ENCODE assay signal across 23 cellular contexts in genomic region chr22:21564411-21564810, GRCh38. TPM values are rescaled to one million over a fixed set of nuclear protein-coding genes. Genes with fewer than 3 reads are reported as not detected.
DNase-seq lines count a peak whose midpoint lies in the region; ATAC-seq and TF ChIP-seq lines count a peak whose summit lies in the region.
"Had no signal": no experiment of that assay in that cellular context is flagged by ENCODE, and none has a peak within 500 bp of the region (broad histone marks: within the 10 kb centered on the region; RNA-seq: fewer than 3 reads in every experiment).

No MANE protein-coding gene starts in this region.

- peaks cover 2% of the 10 kb centered on the region for H3K4me1 Mint-ChIP-seq in endodermal cell

- H3K9ac ChIP-seq in endodermal cell (ENCODE audit: extremely low read depth, low read length, poor library complexity, severe bottlenecking) (no peak overlapping the region), PC-3 (ENCODE audit: low read length) (no peak overlapping the region)

- peaks cover 6% of the 10 kb centered on the region for H4K20me1 ChIP-seq in PC-3 (ENCODE audit: low read length)

- H3K36me3 ChIP-seq in H7 (replicated peaks; ENCODE audit: control insufficient read depth, insufficient read depth, low read length) (no peaks in the 10 kb centered on the region), endodermal cell (ENCODE audit: control insufficient read depth, insufficient read depth, low read length) (no peaks in the 10 kb centered on the region), PC-3 (ENCODE audit: low read depth, low read length) (no peaks in the 10 kb centered on the region)

- no peaks in the 10 kb centered on the region for H3F3A ChIP-seq in PC-3 (ENCODE audit: low read length, unreplicated experiment)

- no peak overlapping the region for H2AFZ ChIP-seq in PC-3 (ENCODE audit: low read length)

- H3K9me3 ChIP-seq in endodermal cell (ENCODE audit: control insufficient read depth, low read length) (no peaks in the 10 kb centered on the region), PC-3 (ENCODE audit: low read length) (no peaks in the 10 kb centered on the region)
- H3K9me3 ChIP-seq: SJSA1 had no signal

- H3K36me3 Mint-ChIP-seq in endodermal cell (ENCODE audit: low read depth), result no peaks in the 10 kb centered on the region

- H3K9me2 ChIP-seq in PC-3 (replicated peaks; ENCODE audit: low read length), result no peaks in the 10 kb centered on the region

- H3K27ac ChIP-seq in endodermal cell (ENCODE audit: low read depth, low read length), result no peak overlapping the region
- no peak overlapping the region for H3K27ac ChIP-seq in PC-3 (ENCODE audit: low read length)
- H3K27ac ChIP-seq: SJSA1 had no signal

- H3K4me3 ChIP-seq in H7 (ENCODE audit: insufficient read depth, low read depth, low read length) (no peak overlapping the region), endodermal cell (ENCODE audit: low read length) (no peak overlapping the region), PC-3 (ENCODE audit: low read length) (no peak overlapping the region)
- H3K4me3 ChIP-seq: SJSA1 had no signal

- TF ChIP-seq CTCF in endodermal cell (conservative IDR thresholded peaks at IDR 0.05) (no peak), PC-3 (conservative IDR thresholded peaks at IDR 0.05; ENCODE audit: low read depth, low read length) (no peak)

- peaks cover 21% of the 10 kb centered on the region for H3K79me2 ChIP-seq in PC-3 (ENCODE audit: low read length)

- POLR2A ChIA-PET in PC-3 (lab: Charles Lee; ENCODE audit: unreplicated experiment), result no interaction called here

- no peaks in the 10 kb centered on the region for H3K27me3 ChIP-seq in H7 (ENCODE audit: control insufficient read depth, insufficient read depth, low read length)
- no peaks in the 10 kb centered on the region for H3K27me3 ChIP-seq in endodermal cell (ENCODE audit: control insufficient read depth, insufficient read depth, low read length, poor library complexity, severe bottlenecking)
- H3K27me3 ChIP-seq in PC-3 (ENCODE audit: low read length), result no peaks in the 10 kb centered on the region
- H3K27me3 ChIP-seq: SJSA1 had no signal

- H3K4me2 ChIP-seq in PC-3 (ENCODE audit: low read length), result no peak overlapping the region

- intact Hi-C loops in posterior vena cava (cut with DNase I), result no loop called here
- intact Hi-C loops in PC-3 (cut with micrococcal nuclease), result no loop called here
- intact Hi-C loops in head of caudate nucleus (cut with DNase I), result no loop called here

- H3K9me3 Mint-ChIP-seq in endodermal cell, result no peaks in the 10 kb centered on the region
- H3K9me3 Mint-ChIP-seq: CD8-positive, alpha-beta memory T cell had no signal

- ATAC-seq in PC-3 (no peak), GM21381 (IDR thresholded peaks at IDR 0.05; ENCODE audit: unreplicated experiment) (no peak)
- ATAC-seq: Right ventricle myocardium inferior had no signal

- CTCF ChIA-PET in PC-3 (lab: Charles Lee), result no interaction called here

- no TSS peak for BruUV-seq in PC-3 (replicated peaks; lab: Mats Ljungman, UMichigan)

- DNase-seq in DMS53 (lab: John Stamatoyannopoulos, UW) (peak; percentile 9), DMS53 treated with DMSO at 0.1 percent for 48 hours (lab: John Stamatoyannopoulos, UW; ENCODE audit: unreplicated experiment) (no peak), H7 (peak; percentile 31), endodermal cell (no peak), posterior vena cava (ENCODE audit: low spot score) (peak; percentile 60), PC-3 (no peak), head of caudate nucleus (no peak)
- DNase-seq: 8988T; AML-193; C1 segment of cervical spinal cord; CD8-positive, alpha-beta memory T cell; DND-41; KBM-7; MM.1S; NCI-H1048; NCI-H1417 treated with DMSO at 0.1 percent for 48 hours; NCI-H187; NCI-H345; NCI-H524 treated with DMSO at 0.1 percent for 48 hours; NCI-H82 had no signal

- peak overlapping the region; percentile 21 for H3K27ac Mint-ChIP-seq in endodermal cell

- no peaks in the 10 kb centered on the region for H3K4me1 ChIP-seq in endodermal cell (ENCODE audit: control insufficient read depth, insufficient read depth, low read length)
- 0 out of 2 replicates have a peak, but pooled peaks cover under 1% of the 10 kb centered on the region for H3K4me1 ChIP-seq in PC-3 (ENCODE audit: insufficient read depth, low read length)

- H3K27me3 Mint-ChIP-seq in endodermal cell (ENCODE audit: insufficient read depth), result peaks cover 4% of the 10 kb centered on the region
- H3K27me3 Mint-ChIP-seq: CD8-positive, alpha-beta memory T cell had no signal

- 86 to 91% methylated on average over 6 of the region's 6 CpGs for WGBS in endodermal cell (ENCODE audit: insufficient coverage in 1 of 2, insufficient read length in 1 of 2), 2 experiments

- no peak overlapping the region for H3K4me3 Mint-ChIP-seq in endodermal cell
- H3K4me3 Mint-ChIP-seq: CD8-positive, alpha-beta memory T cell had no signal

RNA-seq across cellular contexts. Expression of gene UBE2L3, which starts 3.1 kb away (rescaled TPM):
- 84.0 and 90.2 TPM in 2 replicates for total RNA-seq in H7 (2014; rRNA removed; shearing (Covaris generic))
- total RNA-seq in endodermal cell, result 10 to 100 TPM; 74.6 to 79.4 TPM
- polyA plus RNA-seq in endodermal cell (2013, experiment 1 of 2), result 89.9 TPM
- 90.0 TPM for polyA plus RNA-seq in endodermal cell (2013, experiment 2 of 2)
- 10 to 100 TPM; 36.2 to 36.8 TPM for total RNA-seq in posterior vena cava
- 50.7 and 72.0 TPM in 2 replicates for total RNA-seq in PC-3 (2014; rRNA removed)

RNA-seq across cellular contexts. Expression of gene RIMBP3C, which starts 13.2 kb away (rescaled TPM):
- 0.17 and 0.70 TPM in 2 replicates for total RNA-seq in H7 (2014; rRNA removed; shearing (Covaris generic))
- under 1 TPM; 0.53 to 0.75 TPM for total RNA-seq in endodermal cell
- polyA plus RNA-seq in endodermal cell (2013, experiment 1 of 2), result not detected
- 0.25 TPM for polyA plus RNA-seq in endodermal cell (2013, experiment 2 of 2)
- under 1 TPM in 1 of 2 donors, not detected in 1; 0.14 TPM for total RNA-seq in posterior vena cava
- total RNA-seq in PC-3 (2014; rRNA removed), result 0.29 TPM in 1 of 2 replicates, not detected in the other
- total RNA-seq: Right ventricle myocardium inferior had no signal

Comparison
In these comparisons a context has a peak if more than half of its experiments do, and no peak if none do; other contexts are left out.
1. DNase-seq: peak in DMS53 (single experiment), H7 (single experiment) and posterior vena cava (single experiment); none in DMS53 treated with DMSO at 0.1 percent for 48 hours (single experiment), endodermal cell (single experiment), PC-3 (single experiment) and head of caudate nucleus (0 of 42).